In the genomic region with DNA sequence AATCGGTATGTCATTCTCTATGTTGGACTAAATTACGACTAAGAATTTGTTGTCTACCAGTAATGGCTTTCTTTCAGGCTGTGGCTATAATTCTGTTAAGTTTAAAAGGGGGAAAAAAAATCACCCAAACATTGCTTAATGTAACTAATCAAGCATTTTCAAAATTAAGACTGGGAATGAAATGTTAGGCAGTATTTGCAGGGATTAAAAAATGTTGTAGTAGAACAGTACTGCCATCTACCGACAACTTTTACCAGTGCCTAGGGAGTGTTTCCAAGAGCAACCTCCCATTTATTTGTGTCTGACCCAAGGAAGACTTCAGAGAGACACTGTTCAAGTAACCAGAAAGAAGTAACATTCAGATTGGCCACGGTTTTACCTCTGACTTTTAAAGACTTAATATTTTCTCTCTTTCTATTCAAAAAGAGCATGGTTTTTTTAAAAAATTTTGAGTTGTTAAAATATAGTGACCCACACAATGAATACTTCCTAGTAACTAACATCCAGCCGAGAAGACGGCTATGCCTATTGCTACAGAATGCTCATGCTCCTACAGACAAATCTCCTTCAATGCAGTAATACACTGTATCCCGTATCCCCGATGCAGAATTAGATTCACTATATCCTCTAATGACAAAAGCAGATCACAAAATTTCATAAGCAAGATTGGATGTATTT, we compare ENCODE assay signal across 8 cellular contexts.
A peak's percentile ranks its signal among the peaks of the same experiment; 100 is the strongest.
DNase-seq lines count a peak whose midpoint lies in the region; ATAC-seq and TF ChIP-seq lines count a peak whose summit lies in the region.

No MANE protein-coding gene starts in this region.

- H3K4me1 Mint-ChIP-seq in Caco-2 (ENCODE audit: low read depth, unreplicated experiment), result peaks cover 27% of the 10 kb centered on the region

- no peak overlapping the region for H3K4me3 Mint-ChIP-seq in Caco-2 (ENCODE audit: unreplicated experiment)

- H3K4me1 ChIP-seq in Caco-2, result no peaks in the 10 kb centered on the region; the same call in 1 of the 2 replicates

- H3F3A ChIP-seq in SU-DHL-6 (ENCODE audit: insufficient read depth), result no peaks in the 10 kb centered on the region

- no TSS peak for BruUV-seq in Caco-2 (replicated peaks; lab: Mats Ljungman, UMichigan)

- no peak overlapping the region for H3K27ac Mint-ChIP-seq in Caco-2 (ENCODE audit: unreplicated experiment)

- no peak overlapping the region for H2AFZ ChIP-seq in SU-DHL-6 (ENCODE audit: low read depth, low read length, severe bottlenecking)

- H3K4me3 ChIP-seq in Caco-2 (ENCODE audit: low read depth, low read length) (no peak overlapping the region), SU-DHL-6 (ENCODE audit: insufficient read depth, low read length, poor library complexity, severe bottlenecking) (no peak overlapping the region), fibroblast of villous mesenchyme (ENCODE audit: low read depth, low read length) (no peak overlapping the region)

- H3K27ac ChIP-seq in SU-DHL-6 (ENCODE audit: low read depth, low read length), result no peak overlapping the region

- H3K36me3 ChIP-seq in Caco-2 (ENCODE audit: control insufficient read depth, insufficient read depth, low read length) (no peaks in the 10 kb centered on the region), SU-DHL-6 (ENCODE audit: low read length) (no peaks in the 10 kb centered on the region)

- H3K27me3 Mint-ChIP-seq in Caco-2 (ENCODE audit: insufficient read depth, unreplicated experiment), result no peaks in the 10 kb centered on the region

- H3K9me2 ChIP-seq in SU-DHL-6 (replicated peaks; ENCODE audit: insufficient read depth, low read length), result no peaks in the 10 kb centered on the region

- DNase-seq in Caco-2 (peak in 1 of 2 experiments; percentile 63), NCI-H1417 (lab: John Stamatoyannopoulos, UW) (peak; percentile 24 to 80 (median 75)), fibroblast of villous mesenchyme (ENCODE audit: low read depth) (peak; percentile 83), non-pigmented ciliary epithelial cell (ENCODE audit: low read depth) (peak; percentile 35)

- H3K9me3 ChIP-seq in Caco-2, result no peaks in the 10 kb centered on the region
- no peaks in the 10 kb centered on the region for H3K9me3 ChIP-seq in SU-DHL-6 (ENCODE audit: insufficient read depth, low read length)

- POLR2A ChIA-PET in Caco-2 (lab: Charles Lee), result no interaction called here

- CTCF ChIA-PET in Caco-2 (lab: Charles Lee), result no interaction called here

- H3K27me3 ChIP-seq in Caco-2 (replicated peaks; ENCODE audit: control insufficient read depth, insufficient read depth, low read length) (no peaks in the 10 kb centered on the region), SU-DHL-6 (ENCODE audit: low read length) (no peaks in the 10 kb centered on the region)

- TF ChIP-seq CTCF in Caco-2 (IDR thresholded peaks at IDR 0.05; ENCODE audit: insufficient read depth in 1 of 2, low read depth in 1 of 2, low read length in 1 of 2, severe bottlenecking in 1 of 2, unreplicated experiment in 1 of 2) (peak; percentile 49 to 73), SU-DHL-6 (IDR thresholded peaks at IDR 0.05; ENCODE audit: insufficient read depth, low read length, poor library complexity, severe bottlenecking) (peak; percentile 40), fibroblast of villous mesenchyme (IDR thresholded peaks at IDR 0.05; ENCODE audit: insufficient read depth, low read depth, low read length) (peak; percentile 81)

- intact Hi-C loops in Caco-2 (cut with micrococcal nuclease; ENCODE audit: unreplicated experiment), result loop anchor here (1.0 to 10.0 kb wide), 5 partner anchors 123 to 791 kb away; no protein-coding TSS in a partner anchor

- no peaks in the 10 kb centered on the region for H3K79me2 ChIP-seq in SU-DHL-6 (ENCODE audit: insufficient read depth, low read length)

- peak; percentile 66 for ATAC-seq in GM19455 (IDR thresholded peaks at IDR 0.05; ENCODE audit: unreplicated experiment)
- no peak for ATAC-seq in HG02938 (IDR thresholded peaks at IDR 0.05; ENCODE audit: unreplicated experiment)
- ATAC-seq in HG03571 (IDR thresholded peaks at IDR 0.05; ENCODE audit: unreplicated experiment), result no peak

- H3K9me3 Mint-ChIP-seq in Caco-2 (ENCODE audit: unreplicated experiment), result no peaks in the 10 kb centered on the region

- peaks cover 13% of the 10 kb centered on the region for H3K36me3 Mint-ChIP-seq in Caco-2 (ENCODE audit: insufficient read depth, unreplicated experiment)

- H3K9ac ChIP-seq in SU-DHL-6 (ENCODE audit: low read length), result no peak overlapping the region

- no peaks in the 10 kb centered on the region for H4K20me1 ChIP-seq in SU-DHL-6 (ENCODE audit: low read depth, low read length)

- H3K4me2 ChIP-seq in SU-DHL-6 (ENCODE audit: low read depth, low read length, poor library complexity, severe bottlenecking), result no peak overlapping the region
